ENCODE assay signal across 13 cellular contexts in genomic region chr1:43444827-43445225, GRCh38. TPM values are rescaled to one million over a fixed set of nuclear protein-coding genes. Genes with fewer than 3 reads are reported as not detected.
DNase-seq lines count a peak whose midpoint lies in the region; ATAC-seq and TF ChIP-seq lines count a peak whose summit lies in the region.
"Had no signal": no experiment of that assay in that cellular context is flagged by ENCODE, and none has a peak within 500 bp of the region (broad histone marks: within the 10 kb centered on the region; RNA-seq: fewer than 3 reads in every experiment).

No MANE protein-coding gene starts in this region.

- H3K27ac Mint-ChIP-seq in activated naive CD4-positive, alpha-beta T cell treated with anti-CD3 and anti-CD28 coated beads, Interleukin-2, amount 50 U/mL, for 24 hours, result peak overlapping the region; percentile 71
- H3K27ac Mint-ChIP-seq in progenitor cell of endocrine pancreas, result peak overlapping the region; percentile 51

- no peak for ATAC-seq in GM18858 (IDR thresholded peaks at IDR 0.05; ENCODE audit: unreplicated experiment)
- ATAC-seq: Panc1 had no signal

- H3K4me3 ChIP-seq in WERI-Rb-1 (ENCODE audit: low read depth, low read length), result no peak overlapping the region

- no peaks in the 10 kb centered on the region for H3K27me3 ChIP-seq in WERI-Rb-1 (ENCODE audit: insufficient read depth, low read depth, severe bottlenecking)

- H3K27me3 Mint-ChIP-seq in activated naive CD4-positive, alpha-beta T cell treated with anti-CD3 and anti-CD28 coated beads, Interleukin-2, amount 50 U/mL, for 24 hours, result no peaks in the 10 kb centered on the region
- no peaks in the 10 kb centered on the region for H3K27me3 Mint-ChIP-seq in progenitor cell of endocrine pancreas

- H3K4me1 Mint-ChIP-seq in activated naive CD4-positive, alpha-beta T cell treated with anti-CD3 and anti-CD28 coated beads, Interleukin-2, amount 50 U/mL, for 24 hours, result no peaks in the 10 kb centered on the region
- peaks cover 4% of the 10 kb centered on the region for H3K4me1 Mint-ChIP-seq in progenitor cell of endocrine pancreas (ENCODE audit: low read depth)

- peaks cover 85% of the 10 kb centered on the region for H3K36me3 ChIP-seq in WERI-Rb-1

- no peaks in the 10 kb centered on the region for H3K9me3 ChIP-seq in WERI-Rb-1 (ENCODE audit: severe bottlenecking)

- no peaks in the 10 kb centered on the region for H3K9me3 Mint-ChIP-seq in activated naive CD4-positive, alpha-beta T cell treated with anti-CD3 and anti-CD28 coated beads, Interleukin-2, amount 50 U/mL, for 24 hours
- H3K9me3 Mint-ChIP-seq in progenitor cell of endocrine pancreas (ENCODE audit: low read depth), result no peaks in the 10 kb centered on the region

- H3K4me3 Mint-ChIP-seq in activated naive CD4-positive, alpha-beta T cell treated with anti-CD3 and anti-CD28 coated beads, Interleukin-2, amount 50 U/mL, for 24 hours, result no peak overlapping the region
- no peak overlapping the region for H3K4me3 Mint-ChIP-seq in progenitor cell of endocrine pancreas (ENCODE audit: low read depth)

- no peak overlapping the region; the same call in 1 of the 2 replicates for H3K27ac ChIP-seq in WERI-Rb-1

- no peak for DNase-seq in activated naive CD4-positive, alpha-beta T cell treated with Interleukin-2 at 50 U/mL for 16 hours
- peak; percentile 38 for DNase-seq in WERI-Rb-1
- DNase-seq in iPS-NIHi11 (ENCODE audit: low spot score), result peak; percentile 52
- DNase-seq in progenitor cell of endocrine pancreas (ENCODE audit: low spot score, unreplicated experiment), result no peak
- DNase-seq in NCI-H774 (lab: John Stamatoyannopoulos, UW), result no peak
- DNase-seq in NCI-H2081 treated with DMSO at 0.1 percent for 48 hours (lab: John Stamatoyannopoulos, UW), result no peak
- DNase-seq: activated CD4-positive, alpha-beta T cell treated with anti-CD3 and anti-CD28 coated beads for 1 hour; activated T-cell treated with anti-CD3 and anti-CD28 coated beads, Interleukin-2, amount 50 U/mL, for 1 hour; KG1; NCI-H1417 had no signal

- peaks cover 5% of the 10 kb centered on the region for H3K36me3 Mint-ChIP-seq in activated naive CD4-positive, alpha-beta T cell treated with anti-CD3 and anti-CD28 coated beads, Interleukin-2, amount 50 U/mL, for 24 hours
- H3K36me3 Mint-ChIP-seq in progenitor cell of endocrine pancreas (ENCODE audit: insufficient read depth), result peaks cover 18% of the 10 kb centered on the region

- no peak for TF ChIP-seq CTCF in WERI-Rb-1 (IDR thresholded peaks at IDR 0.05; ENCODE audit: low read depth, low read length)
- TF ChIP-seq CTCF in progenitor cell of endocrine pancreas (IDR thresholded peaks at IDR 0.05; ENCODE audit: unreplicated experiment), result no peak

RNA-seq across cellular contexts. Expression of gene HYI, which starts 8.9 kb away (rescaled TPM):
- 52.4 and 58.7 TPM in 2 replicates for total RNA-seq in progenitor cell of endocrine pancreas

RNA-seq across cellular contexts. Expression of gene SZT2, which starts 55.1 kb away (rescaled TPM):
- 75.4 and 75.7 TPM in 2 replicates for total RNA-seq in progenitor cell of endocrine pancreas

RNA-seq across cellular contexts. Expression of gene MED8, which starts 55.2 kb away (rescaled TPM):
- total RNA-seq in progenitor cell of endocrine pancreas, result 30.2 and 30.4 TPM in 2 replicates

Comparison
In these comparisons a context has a peak if more than half of its experiments do, and no peak if none do; other contexts are left out.
1. DNase-seq: peak in WERI-Rb-1 (single experiment) and iPS-NIHi11 (single experiment); none in activated naive CD4-positive, alpha-beta T cell treated with Interleukin-2 at 50 U/mL for 16 hours (single experiment), progenitor cell of endocrine pancreas (single experiment), NCI-H774 (single experiment) and NCI-H2081 treated with DMSO at 0.1 percent for 48 hours (single experiment).